Comparison of ENCODE assay signal across 1 cellular context in genomic region chr12:121345151-121345810, GRCh38.
TF ChIP-seq lines count a peak whose summit lies in the region.

No MANE protein-coding gene starts in this region.

TF ChIP-seq in GM12878, 131 proteins besides CTCF, POLR2A, EP300 and RAD21:
- TF ChIP-seq HDGF (IDR thresholded peaks at IDR 0.05) (no peak), ASH2L (IDR thresholded peaks at IDR 0.05; ENCODE audit: borderline replicate concordance, low read depth) (no peak), HCFC1 (IDR thresholded peaks at IDR 0.05; ENCODE audit: low read length) (no peak), ZNF622 (IDR thresholded peaks at IDR 0.05) (no peak), ZNF217 (IDR thresholded peaks at IDR 0.05) (no peak), BCL3 (IDR thresholded peaks at IDR 0.05; ENCODE audit: borderline replicate concordance, insufficient read depth, low read depth, low read length, poor library complexity, severe bottlenecking) (no peak), EZH2 (IDR thresholded peaks at IDR 0.05; ENCODE audit: borderline replicate concordance, control insufficient read depth, low read depth, low read length) (no peak), KLF5 (IDR thresholded peaks at IDR 0.05; ENCODE audit: partially characterized antibody) (no peak), ZNF24 (IDR thresholded peaks at IDR 0.05) (no peak), SREBF2 (IDR thresholded peaks at IDR 0.05; ENCODE audit: low read length) (no peak), TCF7 (IDR thresholded peaks at IDR 0.05; ENCODE audit: borderline replicate concordance) (no peak), IKZF2 (IDR thresholded peaks at IDR 0.05) (no peak), SRF (IDR thresholded peaks at IDR 0.05; ENCODE audit: low read depth in 2 of 2, low read length in 2 of 2) (no peak), CHD4 (IDR thresholded peaks at IDR 0.05) (no peak), MTA3 (IDR thresholded peaks at IDR 0.05; ENCODE audit: borderline replicate concordance, low read length) (no peak)
